ENCODE assay signal across 22 cellular contexts in the genomic region with DNA sequence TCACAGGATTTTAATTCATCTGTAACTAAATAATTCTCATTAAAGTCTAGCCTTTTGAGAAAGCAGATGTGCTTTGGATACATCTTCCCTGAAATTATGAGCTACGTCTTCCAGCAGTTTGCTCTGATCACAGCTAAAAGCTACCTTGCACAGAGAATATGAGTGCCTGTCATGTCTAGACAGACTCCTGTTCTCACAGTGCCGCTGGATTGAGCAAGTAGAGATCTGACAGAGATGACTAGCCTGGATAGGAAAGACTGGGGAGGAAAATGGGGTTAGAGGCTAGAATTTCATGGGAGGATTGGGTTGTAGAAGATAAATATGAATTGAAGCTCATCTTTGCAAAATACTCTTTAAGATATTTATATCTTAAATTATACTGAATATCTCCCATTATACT. TPM values are rescaled to one million over a fixed set of nuclear protein-coding genes. Genes with fewer than 3 reads are reported as not detected.
DNase-seq lines count a peak whose midpoint lies in the region; ATAC-seq, FAIRE-seq and TF ChIP-seq lines count a peak whose summit lies in the region.
"Had no signal": no experiment of that assay in that cellular context is flagged by ENCODE, and none has a peak within 500 bp of the region (broad histone marks: within the 10 kb centered on the region; RNA-seq: fewer than 3 reads in every experiment).

No MANE protein-coding gene starts in this region.

- ATAC-seq in activated B cell treated with CpG ODN at 0.5 μM for 24 hours (ENCODE audit: low read depth) = no peak
- no peak for ATAC-seq in HG02759 (IDR thresholded peaks at IDR 0.05; ENCODE audit: unreplicated experiment)
- ATAC-seq: PC-3 had no signal

- intact Hi-C loops in activated B cell treated with CpG ODN at 0.5 μM for 24 hours (cut with micrococcal nuclease) = no loop called here

- H3K27ac Mint-ChIP-seq in activated B cell treated with CpG ODN at 0.5 μM for 24 hours = peak overlapping the region; percentile 51
- H3K27ac Mint-ChIP-seq: IgD-negative memory B cell had no signal

- no peaks in the 10 kb centered on the region for H3K9me3 Mint-ChIP-seq in activated B cell treated with CpG ODN at 0.5 μM for 24 hours
- H3K9me3 Mint-ChIP-seq: H9, IgD-negative memory B cell had no signal

- H2BK12ac ChIP-seq in trophoblast cell (ENCODE audit: low read length) = no peak overlapping the region

- no peak overlapping the region for H3K4me3 Mint-ChIP-seq in activated B cell treated with CpG ODN at 0.5 μM for 24 hours
- H3K4me3 Mint-ChIP-seq: CD14-positive monocyte, H9 had no signal

- peaks cover 27% of the 10 kb centered on the region for H3K4me1 Mint-ChIP-seq in activated B cell treated with CpG ODN at 0.5 μM for 24 hours
- H3K4me1 Mint-ChIP-seq: CD14-positive monocyte, H9 had no signal

- H3K27ac ChIP-seq in trophoblast cell (ENCODE audit: low read depth, low read length) = no peak overlapping the region

- H3K18ac ChIP-seq in trophoblast cell (ENCODE audit: low read length) = no peak overlapping the region

- H4K91ac ChIP-seq in trophoblast cell (ENCODE audit: low read depth, low read length) = no peak overlapping the region

- TF ChIP-seq POLR2A in GM12892 (IDR thresholded peaks at IDR 0.05; ENCODE audit: low read depth, low read length) = no peak

- CTCF ChIA-PET in activated B cell treated with CpG ODN at 0.5 μM for 24 hours (lab: Charles Lee) = no interaction called here

- H3K36me3 ChIP-seq in trophoblast cell (ENCODE audit: control insufficient read depth in 1 of 2, insufficient read depth in 2 of 2, low read length in 2 of 2) = peaks cover 3 to 4% of the 10 kb centered on the region in 2 experiments

- H3K79me1 ChIP-seq in trophoblast cell (ENCODE audit: low read length) = no peaks in the 10 kb centered on the region

- H3K4me1 ChIP-seq in trophoblast cell (ENCODE audit: control insufficient read depth in 1 of 2, insufficient read depth in 2 of 2, low read length in 2 of 2) = peaks cover 0 to 1% of the 10 kb centered on the region in 2 experiments

- H3K79me2 ChIP-seq in trophoblast cell (ENCODE audit: control insufficient read depth, insufficient read depth, low read length, poor library complexity) = no peaks in the 10 kb centered on the region

- TF ChIP-seq CTCF in activated B cell treated with CpG ODN at 0.5 μM for 24 hours (IDR thresholded peaks at IDR 0.05) (no peak), epithelial cell of esophagus (IDR thresholded peaks at IDR 0.05; ENCODE audit: insufficient read depth, low read depth, low read length, missing control alignments) (no peak)

- no peaks in the 10 kb centered on the region for H3K27me3 ChIP-seq in trophoblast cell (ENCODE audit: insufficient read depth, low read length)
- H3K27me3 ChIP-seq: MG63 had no signal

- WGBS in trophoblast cell (ENCODE audit: extremely low coverage, insufficient coverage, insufficient read length) = no CpG with 5 or more reads among the region's 2 CpGs

- H3K4me3 ChIP-seq in epithelial cell of esophagus (ENCODE audit: low read length) (no peak overlapping the region), trophoblast cell (ENCODE audit: low read depth, low read length) (no peak overlapping the region)
- H3K4me3 ChIP-seq: MG63 had no signal

- no peak overlapping the region for H2AFZ ChIP-seq in trophoblast cell (ENCODE audit: insufficient read depth, low read length, poor library complexity)

- no peak overlapping the region for H2BK120ac ChIP-seq in trophoblast cell (ENCODE audit: insufficient read depth, low read length, poor library complexity)

- H2AK5ac ChIP-seq in trophoblast cell (ENCODE audit: low read length) = no peak overlapping the region

- peak; percentile 46 for FAIRE-seq in GM12892 (lab: Jason Lieb, UNC)

- peaks cover 75% of the 10 kb centered on the region for H3K36me3 Mint-ChIP-seq in activated B cell treated with CpG ODN at 0.5 μM for 24 hours (ENCODE audit: low read depth)
- H3K36me3 Mint-ChIP-seq: IgD-negative memory B cell had no signal

- H3K14ac ChIP-seq in trophoblast cell (ENCODE audit: low read length) = no peak overlapping the region

- H3K9me3 ChIP-seq in trophoblast cell (ENCODE audit: insufficient read depth, low read depth, low read length) = no peaks in the 10 kb centered on the region
- H3K9me3 ChIP-seq: MG63 had no signal

- no peak overlapping the region for H4K12ac ChIP-seq in trophoblast cell (ENCODE audit: low read depth, low read length)

- H3K4ac ChIP-seq in trophoblast cell (ENCODE audit: low read depth, low read length) = no peak overlapping the region

- DNase-seq in GM12892 (ENCODE audit: insufficient read length) (no peak), activated B cell treated with CpG ODN at 0.5 μM for 24 hours (no peak), epithelial cell of esophagus (ENCODE audit: low read depth) (peak; percentile 72), trophoblast cell (peak; percentile 11 to 50), islet precursor cell (no peak)
- no peak for DNase-seq in activated CD4-positive, alpha-beta T cell treated with anti-CD3 and anti-CD28 coated beads, Interleukin-2, amount 50 U/mL, for 4 hours
- DNase-seq: ACHN, DMS79 treated with DMSO at 0.1 percent for 48 hours, H9, Karpas-422, MG63, NCI-H1092 treated with DMSO at 0.1 percent for 48 hours, NCI-H146, NCI-H2081 treated with DMSO at 0.1 percent for 48 hours, NCI-H226, NCI-H524, PC-3, RPMI8226, SIG-M5 had no signal

- POLR2A ChIA-PET in activated B cell treated with CpG ODN at 0.5 μM for 24 hours (lab: Charles Lee) = interaction anchor here (1.2 kb wide), 1 partner anchor 13 kb away, joined by 3 read pairs; no protein-coding TSS in a partner anchor

- no peaks in the 10 kb centered on the region for H3K27me3 Mint-ChIP-seq in activated B cell treated with CpG ODN at 0.5 μM for 24 hours
- H3K27me3 Mint-ChIP-seq: IgD-negative memory B cell had no signal

- no peak overlapping the region for H2BK5ac ChIP-seq in trophoblast cell (ENCODE audit: low read depth, low read length, poor library complexity)

- no peak overlapping the region for H3K9ac ChIP-seq in trophoblast cell (ENCODE audit: low read length)

- no peak overlapping the region for H4K8ac ChIP-seq in trophoblast cell (ENCODE audit: low read depth, low read length)

- H3K4me2 ChIP-seq in trophoblast cell (ENCODE audit: low read length) = no peak overlapping the region

- H3K23ac ChIP-seq in trophoblast cell (ENCODE audit: low read length) = no peak overlapping the region

RNA-seq across cellular contexts. Expression of a gene that starts 24.1 kb away (rescaled TPM):
- polyA plus RNA-seq in GM12892 (2012; ENCODE audit: missing spikeins) = 69.9 TPM
- total RNA-seq in activated B cell treated with CpG ODN at 0.5 μM for 24 hours = 74.4 and 87.0 TPM in 2 replicates
- 35.0 and 35.5 TPM in 2 replicates for polyA plus RNA-seq in trophoblast cell (2013)

RNA-seq across cellular contexts. Expression of a gene that starts 24.3 kb away (rescaled TPM):
- 144 TPM for polyA plus RNA-seq in GM12892 (2012; ENCODE audit: missing spikeins)
- total RNA-seq in activated B cell treated with CpG ODN at 0.5 μM for 24 hours = 61.8 and 77.6 TPM in 2 replicates
- 77.9 and 79.0 TPM in 2 replicates for polyA plus RNA-seq in trophoblast cell (2013)

RNA-seq across cellular contexts. Expression of a gene that starts 36.3 kb away (rescaled TPM):
- polyA plus RNA-seq in GM12892 (2012; ENCODE audit: missing spikeins) = 46.1 TPM
- 48.9 and 58.6 TPM in 2 replicates for total RNA-seq in activated B cell treated with CpG ODN at 0.5 μM for 24 hours
- polyA plus RNA-seq in trophoblast cell (2013) = 4.9 and 5.1 TPM in 2 replicates

Comparison
In these comparisons a context has a peak if more than half of its experiments do, and no peak if none do; other contexts are left out.
1. DNase-seq: peak in epithelial cell of esophagus (single experiment) and trophoblast cell (2 of 2); none in GM12892 (single experiment), activated B cell treated with CpG ODN at 0.5 μM for 24 hours (single experiment), activated CD4-positive, alpha-beta T cell treated with anti-CD3 and anti-CD28 coated beads, Interleukin-2, amount 50 U/mL, for 4 hours (0 of 2) and islet precursor cell (single experiment).